ENCODE assay signal across 8 cellular contexts in the genomic region with DNA sequence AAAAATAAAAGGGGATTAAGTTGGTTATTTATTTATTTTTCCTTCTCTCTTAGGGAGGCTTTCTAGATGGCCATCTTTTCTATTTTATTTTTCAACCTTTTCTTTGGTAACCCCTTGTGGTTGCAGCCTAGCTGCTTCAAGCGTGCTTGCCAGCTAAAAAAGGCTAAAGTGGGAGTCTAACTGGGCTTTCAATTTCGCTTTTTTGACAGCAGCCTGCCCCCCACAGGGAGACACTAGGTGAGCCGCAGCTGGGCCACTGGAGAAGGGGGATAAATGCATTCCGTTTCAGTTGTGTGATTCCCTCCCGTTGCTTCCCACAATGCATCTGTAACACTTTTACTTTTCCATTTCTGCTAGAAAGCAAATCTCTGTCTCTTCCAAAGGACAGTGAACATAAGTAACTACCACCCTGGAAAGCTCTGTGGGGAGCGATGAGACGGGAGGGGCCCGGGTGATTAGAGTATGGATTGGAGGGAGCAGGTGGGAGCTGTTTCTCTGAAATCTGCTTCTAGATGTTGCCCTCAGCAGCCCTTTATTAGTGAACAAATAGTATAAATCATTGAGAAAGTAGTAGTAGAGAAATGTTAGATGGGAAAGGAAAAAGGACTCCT.
A peak's percentile ranks its signal among the peaks of the same experiment; 100 is the strongest.
DNase-seq lines count a peak whose midpoint lies in the region; ATAC-seq and TF ChIP-seq lines count a peak whose summit lies in the region.

No MANE protein-coding gene starts in this region.

- H3K27me3 ChIP-seq in transverse colon (no peaks in the 10 kb centered on the region), trophoblast cell (ENCODE audit: insufficient read depth, low read length) (no peaks in the 10 kb centered on the region)

- H3K4me1 Mint-ChIP-seq in CD14-positive monocyte: no peaks in the 10 kb centered on the region

- H3K9me3 Mint-ChIP-seq in CD14-positive monocyte: peaks cover 0 to 4% (median 0%) of the 10 kb centered on the region in 7 donors

- DNase-seq in AG08396 (ENCODE audit: low spot score): peak; percentile 33
- peak; percentile 25 for DNase-seq in fibroblast of pulmonary artery (ENCODE audit: low read depth)
- DNase-seq in transverse colon: peak; percentile 34
- DNase-seq in NCI-H226: no peak
- no peak for DNase-seq in trophoblast cell
- DNase-seq in CD14-positive monocyte (ENCODE audit: low spot score): no peak

- H2BK120ac ChIP-seq in trophoblast cell (ENCODE audit: insufficient read depth, low read length, poor library complexity): no peak overlapping the region

- TF ChIP-seq CTCF in fibroblast of pulmonary artery (IDR thresholded peaks at IDR 0.05; ENCODE audit: low read length, missing control alignments): peak; percentile 20
- no peak for TF ChIP-seq CTCF in transverse colon (IDR thresholded peaks at IDR 0.05)
- no peak for TF ChIP-seq CTCF in CD14-positive monocyte (IDR thresholded peaks at IDR 0.05)

- no peak overlapping the region for H3K23ac ChIP-seq in trophoblast cell (ENCODE audit: low read length)

- no peak overlapping the region for H3K4me2 ChIP-seq in trophoblast cell (ENCODE audit: low read length)

- H2BK5ac ChIP-seq in trophoblast cell (ENCODE audit: low read depth, low read length, poor library complexity): no peak overlapping the region

- peak overlapping the region in 1 of 4 donors; percentile 43 for H3K27ac ChIP-seq in transverse colon
- H3K27ac ChIP-seq in trophoblast cell (ENCODE audit: low read depth, low read length): no peak overlapping the region

- H2AK5ac ChIP-seq in trophoblast cell (ENCODE audit: low read length): no peak overlapping the region

- intact Hi-C loops in transverse colon (cut with DNase I; ENCODE audit: low total_unique reads): no loop called here
- intact Hi-C loops in CD14-positive monocyte (cut with micrococcal nuclease): no loop called here

- no peaks in the 10 kb centered on the region for H3K9me3 ChIP-seq in transverse colon
- H3K9me3 ChIP-seq in trophoblast cell (ENCODE audit: insufficient read depth, low read depth, low read length): no peaks in the 10 kb centered on the region

- H2BK12ac ChIP-seq in trophoblast cell (ENCODE audit: low read length): no peak overlapping the region

- peaks cover 0 to 1% (median 0%) of the 10 kb centered on the region in 3 donors for H3K27me3 Mint-ChIP-seq in CD14-positive monocyte (ENCODE audit: low read depth in 3 of 3)

- no peak overlapping the region for H4K12ac ChIP-seq in trophoblast cell (ENCODE audit: low read depth, low read length)

- WGBS in transverse colon (ENCODE audit: low coverage in 1 of 2), 2 donors: 49 to 63% methylated on average over 6 to 8 of the region's 8 CpGs
- WGBS in trophoblast cell (ENCODE audit: extremely low coverage, insufficient coverage, insufficient read length): no CpG with 5 or more reads among the region's 8 CpGs

- H3K4ac ChIP-seq in trophoblast cell (ENCODE audit: low read depth, low read length): no peak overlapping the region

- H4K91ac ChIP-seq in trophoblast cell (ENCODE audit: low read depth, low read length): no peak overlapping the region

- TF ChIP-seq POLR2A in transverse colon (IDR thresholded peaks at IDR 0.05): no peak

- H3K4me3 ChIP-seq in fibroblast of pulmonary artery (replicated peaks; ENCODE audit: low read depth, low read length) (no peak overlapping the region), transverse colon (no peak overlapping the region), trophoblast cell (ENCODE audit: low read depth, low read length) (no peak overlapping the region)

- H2AFZ ChIP-seq in trophoblast cell (ENCODE audit: insufficient read depth, low read length, poor library complexity): no peak overlapping the region

- H3K18ac ChIP-seq in trophoblast cell (ENCODE audit: low read length): no peak overlapping the region

- no peaks in the 10 kb centered on the region for H3K79me1 ChIP-seq in trophoblast cell (ENCODE audit: low read length)

- H3K79me2 ChIP-seq in trophoblast cell (ENCODE audit: control insufficient read depth, insufficient read depth, low read length, poor library complexity): no peaks in the 10 kb centered on the region

- H4K8ac ChIP-seq in trophoblast cell (ENCODE audit: low read depth, low read length): no peak overlapping the region

- no peak for TF ChIP-seq EP300 in transverse colon (IDR thresholded peaks at IDR 0.05; ENCODE audit: low read depth)

- in situ Hi-C loops in transverse colon (cut with MboI; ENCODE audit: low pct_ligation_motif_present in 1 of 4, low pct_unique_long_range_greater_than_20kb in 1 of 4, low sequenced_read_pairs in 3 of 4): no loop called here

- H3K4me1 ChIP-seq in transverse colon (no peaks in the 10 kb centered on the region), trophoblast cell (ENCODE audit: control insufficient read depth in 1 of 2, insufficient read depth in 2 of 2, low read length in 2 of 2) (no peaks in the 10 kb centered on the region)

- no peak overlapping the region for H3K4me3 Mint-ChIP-seq in CD14-positive monocyte

- H3K14ac ChIP-seq in trophoblast cell (ENCODE audit: low read length): no peak overlapping the region

- H3K9ac ChIP-seq in trophoblast cell (ENCODE audit: low read length): no peak overlapping the region

- H3K36me3 ChIP-seq in transverse colon (no peaks in the 10 kb centered on the region), trophoblast cell (ENCODE audit: control insufficient read depth in 1 of 2, insufficient read depth in 2 of 2, low read length in 2 of 2) (no peaks in the 10 kb centered on the region)

- ATAC-seq in GM19452 (IDR thresholded peaks at IDR 0.05; ENCODE audit: unreplicated experiment) (peak; percentile 54), HG03457 (IDR thresholded peaks at IDR 0.05; ENCODE audit: unreplicated experiment) (peak; percentile 44)

- no peak overlapping the region for H3K27ac Mint-ChIP-seq in CD14-positive monocyte

- no peaks in the 10 kb centered on the region for H3K36me3 Mint-ChIP-seq in CD14-positive monocyte

Comparison
In these comparisons a context has a peak if more than half of its experiments do, and no peak if none do; other contexts are left out.
1. DNase-seq: peak in AG08396 (single experiment), fibroblast of pulmonary artery (single experiment) and transverse colon (single experiment); none in NCI-H226 (single experiment), trophoblast cell (0 of 2) and CD14-positive monocyte (single experiment).